1 cellular context compared by ENCODE assay signal in the genomic region with DNA sequence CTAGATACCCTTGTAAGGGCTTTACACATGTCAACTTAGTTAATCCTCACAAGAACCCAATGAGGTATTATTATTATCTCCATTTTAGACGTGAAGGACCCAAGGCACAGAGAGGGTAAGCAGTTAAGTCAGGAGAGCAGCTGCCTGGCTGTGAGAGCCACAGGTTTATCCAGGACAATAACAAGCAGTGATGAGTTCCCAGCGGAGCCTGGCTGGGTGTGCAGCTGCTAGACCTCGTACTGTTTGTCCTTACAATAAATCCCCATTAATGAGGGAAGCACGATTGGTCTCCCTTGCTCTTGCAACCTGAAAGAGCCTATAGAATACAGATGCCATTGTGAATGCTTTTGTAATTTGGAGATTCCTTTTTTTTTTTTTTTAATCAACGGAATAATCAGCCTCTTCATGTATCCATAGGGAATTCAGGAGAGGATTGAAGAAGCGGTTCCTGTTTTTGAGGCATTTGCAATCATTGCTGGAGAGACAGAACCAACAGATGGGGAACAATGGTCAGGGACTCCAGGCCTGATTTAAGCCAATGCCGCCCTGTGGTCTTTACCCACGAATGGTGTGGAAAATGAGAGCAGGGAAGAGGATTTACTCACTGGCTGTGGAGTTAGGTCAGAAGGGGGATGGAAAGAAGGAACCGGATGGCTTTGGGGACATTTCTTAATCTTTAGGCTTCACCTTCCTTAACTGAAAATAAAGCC.
TF ChIP-seq lines count a peak whose summit lies in the region.

No MANE protein-coding gene starts in this region.

TF ChIP-seq in WTC11, 78 proteins besides CTCF, POLR2A, EP300 and RAD21 (continued from another document):
- TF ChIP-seq, protein P1, sequence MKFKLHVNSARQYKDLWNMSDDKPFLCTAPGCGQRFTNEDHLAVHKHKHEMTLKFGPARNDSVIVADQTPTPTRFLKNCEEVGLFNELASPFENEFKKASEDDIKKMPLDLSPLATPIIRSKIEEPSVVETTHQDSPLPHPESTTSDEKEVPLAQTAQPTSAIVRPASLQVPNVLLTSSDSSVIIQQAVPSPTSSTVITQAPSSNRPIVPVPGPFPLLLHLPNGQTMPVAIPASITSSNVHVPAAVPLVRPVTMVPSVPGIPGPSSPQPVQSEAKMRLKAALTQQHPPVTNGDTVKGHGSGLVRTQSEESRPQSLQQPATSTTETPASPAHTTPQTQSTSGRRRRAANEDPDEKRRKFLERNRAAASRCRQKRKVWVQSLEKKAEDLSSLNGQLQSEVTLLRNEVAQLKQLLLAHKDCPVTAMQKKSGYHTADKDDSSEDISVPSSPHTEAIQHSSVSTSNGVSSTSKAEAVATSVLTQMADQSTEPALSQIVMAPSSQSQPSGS (CRISPR knock-in tag; IDR thresholded peaks at IDR 0.05; ENCODE audit: borderline replicate concordance, low read depth), result no peak
- TF ChIP-seq ATF1 (CRISPR knock-in tag; IDR thresholded peaks at IDR 0.05) (no peak), CREB1 (CRISPR knock-in tag; IDR thresholded peaks at IDR 0.05) (no peak), ZNF219 (CRISPR knock-in tag; IDR thresholded peaks at IDR 0.05; ENCODE audit: borderline replicate concordance) (no peak), TEAD1 (CRISPR knock-in tag; IDR thresholded peaks at IDR 0.05) (no peak), SP1 (CRISPR knock-in tag; conservative IDR thresholded peaks at IDR 0.05) (no peak)
- TF ChIP-seq, protein P2, sequence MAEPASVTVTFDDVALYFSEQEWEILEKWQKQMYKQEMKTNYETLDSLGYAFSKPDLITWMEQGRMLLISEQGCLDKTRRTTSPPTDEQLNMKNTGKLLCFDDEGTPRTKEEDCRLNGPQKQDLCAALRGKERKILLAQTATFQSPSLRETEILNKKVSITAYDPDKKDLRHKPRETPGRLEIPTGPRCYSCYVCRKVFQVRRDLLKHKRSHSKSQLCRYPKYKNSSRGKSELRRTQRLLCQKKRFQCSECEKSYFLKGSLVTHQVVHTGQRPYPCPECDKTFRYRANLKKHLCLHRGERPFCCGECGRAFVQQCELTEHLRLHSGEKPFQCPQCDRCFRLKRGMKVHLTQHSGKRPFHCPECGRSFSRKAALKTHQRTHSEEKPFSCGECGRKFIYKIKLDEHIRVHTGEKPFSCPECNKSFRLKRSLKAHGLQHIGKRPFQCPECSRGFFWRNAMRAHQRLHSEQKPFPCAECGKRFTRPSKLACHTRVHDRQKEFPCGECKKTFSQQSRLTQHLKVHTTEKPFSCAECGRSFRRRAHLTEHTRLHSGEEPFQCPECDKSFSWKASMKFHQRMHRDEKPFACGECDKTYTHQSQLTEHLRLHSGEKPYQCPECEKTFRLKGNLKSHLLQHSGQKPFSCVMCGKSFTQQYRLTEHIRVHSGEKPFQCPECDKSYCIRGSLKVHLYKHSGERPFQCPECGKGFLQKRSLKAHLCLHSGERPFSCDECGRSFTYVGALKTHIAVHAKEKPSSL (CRISPR knock-in tag; conservative IDR thresholded peaks at IDR 0.05), result no peak
- TF ChIP-seq, protein P3, sequence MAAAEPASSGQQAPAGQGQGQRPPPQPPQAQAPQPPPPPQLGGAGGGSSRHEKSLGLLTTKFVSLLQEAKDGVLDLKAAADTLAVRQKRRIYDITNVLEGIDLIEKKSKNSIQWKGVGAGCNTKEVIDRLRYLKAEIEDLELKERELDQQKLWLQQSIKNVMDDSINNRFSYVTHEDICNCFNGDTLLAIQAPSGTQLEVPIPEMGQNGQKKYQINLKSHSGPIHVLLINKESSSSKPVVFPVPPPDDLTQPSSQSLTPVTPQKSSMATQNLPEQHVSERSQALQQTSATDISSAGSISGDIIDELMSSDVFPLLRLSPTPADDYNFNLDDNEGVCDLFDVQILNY (CRISPR knock-in tag; IDR thresholded peaks at IDR 0.05), result no peak
- TF ChIP-seq, protein P4, sequence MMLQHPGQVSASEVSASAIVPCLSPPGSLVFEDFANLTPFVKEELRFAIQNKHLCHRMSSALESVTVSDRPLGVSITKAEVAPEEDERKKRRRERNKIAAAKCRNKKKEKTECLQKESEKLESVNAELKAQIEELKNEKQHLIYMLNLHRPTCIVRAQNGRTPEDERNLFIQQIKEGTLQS (CRISPR knock-in tag; conservative IDR thresholded peaks at IDR 0.05), result no peak
- TF ChIP-seq, protein P5, sequence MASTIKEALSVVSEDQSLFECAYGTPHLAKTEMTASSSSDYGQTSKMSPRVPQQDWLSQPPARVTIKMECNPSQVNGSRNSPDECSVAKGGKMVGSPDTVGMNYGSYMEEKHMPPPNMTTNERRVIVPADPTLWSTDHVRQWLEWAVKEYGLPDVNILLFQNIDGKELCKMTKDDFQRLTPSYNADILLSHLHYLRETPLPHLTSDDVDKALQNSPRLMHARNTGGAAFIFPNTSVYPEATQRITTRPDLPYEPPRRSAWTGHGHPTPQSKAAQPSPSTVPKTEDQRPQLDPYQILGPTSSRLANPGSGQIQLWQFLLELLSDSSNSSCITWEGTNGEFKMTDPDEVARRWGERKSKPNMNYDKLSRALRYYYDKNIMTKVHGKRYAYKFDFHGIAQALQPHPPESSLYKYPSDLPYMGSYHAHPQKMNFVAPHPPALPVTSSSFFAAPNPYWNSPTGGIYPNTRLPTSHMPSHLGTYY (CRISPR knock-in tag; IDR thresholded peaks at IDR 0.05), result no peak
- TF ChIP-seq, protein P6, sequence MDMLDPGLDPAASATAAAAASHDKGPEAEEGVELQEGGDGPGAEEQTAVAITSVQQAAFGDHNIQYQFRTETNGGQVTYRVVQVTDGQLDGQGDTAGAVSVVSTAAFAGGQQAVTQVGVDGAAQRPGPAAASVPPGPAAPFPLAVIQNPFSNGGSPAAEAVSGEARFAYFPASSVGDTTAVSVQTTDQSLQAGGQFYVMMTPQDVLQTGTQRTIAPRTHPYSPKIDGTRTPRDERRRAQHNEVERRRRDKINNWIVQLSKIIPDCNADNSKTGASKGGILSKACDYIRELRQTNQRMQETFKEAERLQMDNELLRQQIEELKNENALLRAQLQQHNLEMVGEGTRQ (CRISPR knock-in tag; IDR thresholded peaks at IDR 0.05), result no peak
